Comparison of ENCODE assay signal across 9 cellular contexts in genomic region chr9:101384873-101385536, GRCh38. TPM values are rescaled to one million over a fixed set of nuclear protein-coding genes. Genes with fewer than 3 reads are reported as not detected.
"Had no signal": no experiment of that assay in that cellular context is flagged by ENCODE, and none has a peak within 500 bp of the region (broad histone marks: within the 10 kb centered on the region; RNA-seq: fewer than 3 reads in every experiment).

BAAT (minus strand) TSS chr9:101385006; CDS start chr9:101371404, 13,602 bp downstream.

RNA-seq across cellular contexts. Expression of gene BAAT, which starts in this region (rescaled TPM):
- total RNA-seq: cerebellum; endothelial cell of umbilical vein; epithelial cell of proximal tubule; esophagus squamous epithelium; lower leg skin; lung microvascular endothelial cell; naive thymus-derived CD8-positive, alpha-beta T cell; uterus had no signal
- polyA plus RNA-seq: naive thymus-derived CD8-positive, alpha-beta T cell; ovary had no signal
